16 cellular contexts compared by ENCODE assay signal in the genomic region with DNA sequence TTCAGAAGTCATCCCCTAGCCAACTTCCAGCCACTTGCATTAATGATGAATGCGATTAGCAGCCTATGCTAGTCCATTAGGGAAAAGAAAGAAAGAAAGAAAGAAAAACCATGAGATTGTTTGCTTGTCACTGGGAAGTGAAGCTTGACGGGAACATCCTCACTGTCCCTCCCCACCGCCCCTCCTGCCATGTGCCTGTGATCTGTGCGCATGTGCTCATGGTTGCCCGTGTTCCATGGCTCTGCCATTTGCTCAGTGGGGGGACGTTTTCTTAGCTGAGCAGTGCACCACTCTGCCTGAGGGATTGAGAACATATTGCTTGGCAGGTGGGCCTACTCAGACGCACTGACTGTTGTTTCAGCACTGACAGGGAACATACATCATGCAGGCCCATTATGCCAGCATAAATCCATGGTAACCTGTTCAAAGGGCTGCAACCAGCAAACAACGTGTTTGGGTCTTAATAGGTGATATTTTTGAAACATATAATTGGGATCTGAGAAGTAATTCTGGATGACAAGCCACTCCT.
"Had no signal": no experiment of that assay in that cellular context is flagged by ENCODE, and none has a peak within 500 bp of the region (broad histone marks: within the 10 kb centered on the region; RNA-seq: fewer than 3 reads in every experiment).

No MANE protein-coding gene starts in this region.

- H3K4me3 ChIP-seq: mucosa of descending colon, ovary, psoas muscle, skin epidermis, tibial nerve, vagina had no signal

- H3K27me3 Mint-ChIP-seq: activated naive CD8-positive, alpha-beta T cell; memory B cell; naive B cell; stimulated activated naive CD8-positive, alpha-beta T cell treated with anti-CD3 and anti-CD28 coated beads, Interleukin-15, Interleukin-2, amounts not matched to agents 100 ng/mL and 50 ng/mL, for 24 hours had no signal

- H3K4me3 Mint-ChIP-seq: activated CD4-positive, alpha-beta T cell treated with anti-CD3 and anti-CD28 coated beads for 36 hours; activated naive CD8-positive, alpha-beta T cell; activated T-helper 1 cell treated with anti-CD3 and anti-CD28 coated beads, Interleukin-12 subunit alpha, Interleukin-12 subunit beta, Interleukin-2, Interleukin-4 antibody, amounts not matched to agents 30 ng/mL and 10 ng/mL and 1 ng/mL, durations not matched to agents 14 hours and 24 hours and 36 hours; effector memory CD8-positive, alpha-beta T cell; memory B cell; naive B cell; stimulated activated naive CD8-positive, alpha-beta T cell treated with anti-CD3 and anti-CD28 coated beads, Interleukin-15, Interleukin-2, amounts not matched to agents 100 ng/mL and 50 ng/mL, for 24 hours; WTC11 had no signal

- H3K27ac ChIP-seq: ovary, psoas muscle, tibial nerve, vagina had no signal

- H3K36me3 ChIP-seq: ovary, tibial nerve, vagina had no signal

- DNase-seq: activated CD4-positive, alpha-beta T cell treated with anti-CD3 and anti-CD28 coated beads for 36 hours; activated CD4-positive, alpha-beta T cell treated with anti-CD3 and anti-CD28 coated beads, Interleukin-2, amount 50 U/mL, for 48 hours; effector memory CD8-positive, alpha-beta T cell; mucosa of descending colon; naive B cell; ovary; psoas muscle; right cardiac atrium had no signal

- H3K9me3 Mint-ChIP-seq: activated T-helper 1 cell treated with anti-CD3 and anti-CD28 coated beads, Interleukin-12 subunit alpha, Interleukin-12 subunit beta, Interleukin-2, Interleukin-4 antibody, amounts not matched to agents 30 ng/mL and 10 ng/mL and 1 ng/mL, durations not matched to agents 14 hours and 24 hours and 36 hours; effector memory CD8-positive, alpha-beta T cell; memory B cell; naive B cell; stimulated activated naive CD8-positive, alpha-beta T cell treated with anti-CD3 and anti-CD28 coated beads, Interleukin-15, Interleukin-2, amounts not matched to agents 100 ng/mL and 50 ng/mL, for 24 hours; WTC11 had no signal

- H3K9me3 ChIP-seq: mucosa of descending colon, ovary, psoas muscle, tibial nerve, vagina had no signal

- H3K4me1 Mint-ChIP-seq: activated CD4-positive, alpha-beta T cell treated with anti-CD3 and anti-CD28 coated beads for 36 hours; memory B cell; WTC11 had no signal

- H3K4me1 ChIP-seq: psoas muscle, vagina had no signal

- H3K36me3 Mint-ChIP-seq: activated naive CD8-positive, alpha-beta T cell; WTC11 had no signal

- ATAC-seq: activated CD4-positive, alpha-beta T cell treated with anti-CD3 and anti-CD28 coated beads for 36 hours; effector memory CD8-positive, alpha-beta T cell; mucosa of descending colon; psoas muscle; right cardiac atrium; WTC11 had no signal

- H3K27me3 ChIP-seq: ovary, tibial nerve, vagina had no signal
